Comparison of ENCODE assay signal across 8 cellular contexts in genomic region chr11:59216654-59217640, GRCh38. TPM values are rescaled to one million over a fixed set of nuclear protein-coding genes. Genes with fewer than 3 reads are reported as not detected.
DNase-seq lines count a peak whose midpoint lies in the region; ATAC-seq and TF ChIP-seq lines count a peak whose summit lies in the region.

No MANE protein-coding gene starts in this region.

- peak overlapping the region; percentile 91 for H3K27ac Mint-ChIP-seq in activated B cell treated with CpG ODN at 0.5 μM for 24 hours

- no peaks in the 10 kb centered on the region for H3K9me3 Mint-ChIP-seq in activated B cell treated with CpG ODN at 0.5 μM for 24 hours

- no peak for TF ChIP-seq CTCF in activated B cell treated with CpG ODN at 0.5 μM for 24 hours (IDR thresholded peaks at IDR 0.05)

- ATAC-seq in GM19452 (IDR thresholded peaks at IDR 0.05; ENCODE audit: unreplicated experiment) (peak; percentile 83), HG03432 (IDR thresholded peaks at IDR 0.05; ENCODE audit: unreplicated experiment) (peak; percentile 88), activated B cell treated with CpG ODN at 0.5 μM for 24 hours (ENCODE audit: low read depth) (peak; percentile 69)

- H3K27me3 Mint-ChIP-seq in activated B cell treated with CpG ODN at 0.5 μM for 24 hours: no peaks in the 10 kb centered on the region

- peaks cover 7% of the 10 kb centered on the region for H3K36me3 Mint-ChIP-seq in activated B cell treated with CpG ODN at 0.5 μM for 24 hours (ENCODE audit: low read depth)

- POLR2A ChIA-PET in activated B cell treated with CpG ODN at 0.5 μM for 24 hours (lab: Charles Lee): interaction anchor here (0.6 to 3.0 kb wide), 8 partner anchors 8 to 114 kb away, joined by 3 to 18 read pairs (median 4); partner anchors contain the start of gene DTX4

- DNase-seq in EH (ENCODE audit: low read depth) (peak; percentile 21), activated B cell treated with CpG ODN at 0.5 μM for 24 hours (peak; percentile 35), midbrain (lab: John Stamatoyannopoulos, UW) (peak; percentile 46), NCI-H2227 (lab: John Stamatoyannopoulos, UW; ENCODE audit: unreplicated experiment) (no peak), DMS 273 (lab: John Stamatoyannopoulos, UW; ENCODE audit: unreplicated experiment) (no peak), occipital lobe (lab: John Stamatoyannopoulos, UW) (no peak)

- CTCF ChIA-PET in activated B cell treated with CpG ODN at 0.5 μM for 24 hours (lab: Charles Lee): no interaction called here

- intact Hi-C loops in activated B cell treated with CpG ODN at 0.5 μM for 24 hours (cut with micrococcal nuclease): loop anchor here (1.0 to 10.0 kb wide), 9 partner anchors 9 to 1792 kb away; partner anchors contain the start of genes FAM111A, OSBP and SLC43A3

- peaks cover 100% of the 10 kb centered on the region for H3K4me1 Mint-ChIP-seq in activated B cell treated with CpG ODN at 0.5 μM for 24 hours

- H3K4me3 Mint-ChIP-seq in activated B cell treated with CpG ODN at 0.5 μM for 24 hours: peak overlapping the region; percentile 52

RNA-seq across cellular contexts. Expression of gene MPEG1, which starts 4.2 kb away (rescaled TPM):
- total RNA-seq in activated B cell treated with CpG ODN at 0.5 μM for 24 hours (145 and 154 TPM in 2 replicates), occipital lobe (2.8 TPM)

RNA-seq across cellular contexts. Expression of gene DTX4, which starts 45.0 kb away (rescaled TPM):
- total RNA-seq in activated B cell treated with CpG ODN at 0.5 μM for 24 hours (24.2 TPM in 2 replicates), occipital lobe (43.7 TPM)

Comparison
In these comparisons a context has a peak if more than half of its experiments do, and no peak if none do; other contexts are left out.
1. DNase-seq: peak in EH (single experiment), activated B cell treated with CpG ODN at 0.5 μM for 24 hours (single experiment) and midbrain (single experiment); none in NCI-H2227 (single experiment), DMS 273 (single experiment) and occipital lobe (single experiment).
2. RNA of gene MPEG1, which starts 4.2 kb away (total RNA-seq): 145 to 154 TPM in activated B cell treated with CpG ODN at 0.5 μM for 24 hours; 2.8 TPM in occipital lobe (single experiment); every median in the first group is over 10 times any median in the second.
3. Peak in every context shown above with its lines, with median percentiles within 50 percentile points of each other: ATAC-seq.